In the genomic region with DNA sequence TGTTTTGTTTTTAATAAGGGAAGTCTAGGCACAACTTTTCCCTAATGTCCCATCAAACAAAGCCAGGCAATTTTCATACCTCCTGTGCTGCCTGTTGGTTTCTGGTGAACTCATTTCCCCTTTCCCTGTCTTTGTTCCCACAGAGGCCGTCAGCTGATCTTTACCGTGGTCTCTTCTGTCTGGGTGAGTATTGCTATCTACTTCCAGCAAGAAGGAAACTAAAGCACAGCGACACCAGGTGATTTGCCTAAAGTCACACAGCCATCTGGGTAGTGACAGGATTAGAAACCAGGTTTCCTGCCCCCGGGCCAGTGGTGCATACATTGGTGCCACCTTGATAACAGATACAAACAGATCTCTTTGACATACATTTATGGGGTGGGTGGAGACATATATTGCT, we compare ENCODE assay signal across 13 cellular contexts. TPM values are rescaled to one million over a fixed set of nuclear protein-coding genes. Genes with fewer than 3 reads are reported as not detected.
DNase-seq lines count a peak whose midpoint lies in the region; ATAC-seq, FAIRE-seq and TF ChIP-seq lines count a peak whose summit lies in the region.
"Had no signal": no experiment of that assay in that cellular context is flagged by ENCODE, and none has a peak within 500 bp of the region (broad histone marks: within the 10 kb centered on the region; RNA-seq: fewer than 3 reads in every experiment).

No MANE protein-coding gene starts in this region.

- H3K4me1 ChIP-seq in CD4-positive, alpha-beta memory T cell (ENCODE audit: insufficient read depth, low read length): peaks cover 64% of the 10 kb centered on the region
- peaks cover 47% of the 10 kb centered on the region for H3K4me1 ChIP-seq in endothelial cell of umbilical vein (ENCODE audit: control insufficient read depth, extremely low read depth, insufficient read depth, low read length)

- H3K9me3 ChIP-seq in CD4-positive, alpha-beta memory T cell (ENCODE audit: control insufficient read depth in 1 of 2, low read length in 2 of 2): no peaks in the 10 kb centered on the region
- H3K9me3 ChIP-seq in T-helper 17 cell (ENCODE audit: control insufficient read depth, low read length, poor library complexity, severe bottlenecking) (no peaks in the 10 kb centered on the region), endothelial cell of umbilical vein (replicated peaks; ENCODE audit: control insufficient read depth, insufficient read depth, low read length) (no peaks in the 10 kb centered on the region)
- H3K9me3 ChIP-seq: SJCRH30 had no signal

- no peaks in the 10 kb centered on the region for H3K36me3 ChIP-seq in CD4-positive, alpha-beta memory T cell (ENCODE audit: insufficient read depth, low read length)
- H3K36me3 ChIP-seq in endothelial cell of umbilical vein (ENCODE audit: control insufficient read depth in 2 of 2, extremely low read depth in 1 of 2, insufficient read depth in 2 of 2, low read length in 2 of 2): no peaks in the 10 kb centered on the region
- H3K36me3 ChIP-seq: SJCRH30 had no signal

- no peak for TF ChIP-seq CTCF in endothelial cell of umbilical vein (IDR thresholded peaks at IDR 0.05; ENCODE audit: extremely low read depth in 1 of 2, insufficient read depth in 1 of 2, low read depth in 1 of 2, low read length in 2 of 2)
- TF ChIP-seq CTCF in MCF 10A (IDR thresholded peaks at IDR 0.05; ENCODE audit: unreplicated experiment): no peak

- H4K20me1 ChIP-seq in endothelial cell of umbilical vein (replicated peaks; ENCODE audit: control insufficient read depth, extremely low read depth, insufficient read depth, low read length): no peaks in the 10 kb centered on the region

- no peak overlapping the region for H3K4me3 ChIP-seq in CD4-positive, alpha-beta memory T cell (ENCODE audit: low read length in 2 of 2)
- no peak overlapping the region for H3K4me3 ChIP-seq in endothelial cell of umbilical vein (replicated peaks in 1 of 3; ENCODE audit: insufficient read depth in 1 of 3, low read depth in 1 of 3, low read length in 3 of 3)
- H3K4me3 ChIP-seq: SJCRH30 had no signal

- dilution Hi-C loops in endothelial cell of umbilical vein (cut with MboI; ENCODE audit: extremely low pct_ligation_motif_present, low sequenced_read_pairs): no loop called here

- in situ Hi-C loops in G401 (cut with HindIII; ENCODE audit: low sequenced_read_pairs): no loop called here

- H3K27ac ChIP-seq in CD4-positive, alpha-beta memory T cell (ENCODE audit: low read depth, low read length): peak overlapping the region; percentile 76
- peak overlapping the region; percentile 96 for H3K27ac ChIP-seq in endothelial cell of umbilical vein (ENCODE audit: insufficient read depth, low read depth, low read length)
- H3K27ac ChIP-seq: epithelial cell of prostate, SJCRH30 had no signal

- BruUV-seq in endothelial cell of umbilical vein (replicated peaks; lab: Mats Ljungman, UMichigan) (no TSS peak), MCF 10A (replicated peaks; lab: Mats Ljungman, UMichigan) (no TSS peak)

- peak overlapping the region; percentile 4 for H3K4me2 ChIP-seq in endothelial cell of umbilical vein (ENCODE audit: insufficient read depth, low read length)

- DNase-seq in CD4-positive, alpha-beta memory T cell: peak; percentile 24 to 71 (median 31)
- DNase-seq in T-helper 17 cell (peak in 1 of 3 donors; percentile 40), endothelial cell of umbilical vein (ENCODE audit: low read depth, low spot score) (peak; percentile 82), NCI-H446 treated with DMSO at 0.1 percent for 48 hours (lab: John Stamatoyannopoulos, UW) (no peak), G401 (ENCODE audit: low spot score) (no peak), MCF 10A (ENCODE audit: unreplicated experiment) (no peak), NCI-H1105 treated with DMSO at 0.1 percent for 48 hours (lab: John Stamatoyannopoulos, UW) (no peak)
- DNase-seq: NCI-H1694, posterior cingulate gyrus, SJCRH30 had no signal

- no peaks in the 10 kb centered on the region for H3K36me3 Mint-ChIP-seq in CD4-positive, alpha-beta memory T cell
- H3K36me3 Mint-ChIP-seq in T-helper 17 cell (ENCODE audit: low read depth): no peaks in the 10 kb centered on the region
- H3K36me3 Mint-ChIP-seq in MCF 10A (ENCODE audit: insufficient read depth, unreplicated experiment): no peaks in the 10 kb centered on the region

- intact Hi-C loops in CD4-positive, alpha-beta memory T cell (cut with micrococcal nuclease): loop anchor here (5.0 kb wide), 2 partner anchors 35 to 315 kb away; partner anchors contain the start of genes KCTD20 and PXT1
- intact Hi-C loops in endothelial cell of umbilical vein (cut with micrococcal nuclease) (no loop called here), MCF 10A (cut with micrococcal nuclease) (no loop called here)

- ATAC-seq in GM18868 (IDR thresholded peaks at IDR 0.05; ENCODE audit: unreplicated experiment): peak; percentile 29
- ATAC-seq in T-helper 17 cell: peak; percentile 8

- H3K27me3 ChIP-seq in CD4-positive, alpha-beta memory T cell (ENCODE audit: insufficient read depth, low read length): no peaks in the 10 kb centered on the region
- H3K27me3 ChIP-seq in endothelial cell of umbilical vein (ENCODE audit: control insufficient read depth in 2 of 2, insufficient read depth in 2 of 2, low read length in 2 of 2): no peaks in the 10 kb centered on the region
- H3K27me3 ChIP-seq: SJCRH30 had no signal

- peaks cover 48 to 71% (median 60%) of the 10 kb centered on the region in 4 donors for H3K4me1 Mint-ChIP-seq in CD4-positive, alpha-beta memory T cell
- H3K4me1 Mint-ChIP-seq in T-helper 17 cell (peaks cover 44% of the 10 kb centered on the region), MCF 10A (ENCODE audit: insufficient read depth, unreplicated experiment) (peaks cover 11% of the 10 kb centered on the region)

- no peaks in the 10 kb centered on the region for H3K79me2 ChIP-seq in endothelial cell of umbilical vein (ENCODE audit: control insufficient read depth, insufficient read depth, low read length)

- H2AFZ ChIP-seq in endothelial cell of umbilical vein (ENCODE audit: low read depth, low read length): no peak overlapping the region

- peak; percentile 97 for FAIRE-seq in endothelial cell of umbilical vein (lab: Jason Lieb, UNC)
- FAIRE-seq: D721Med had no signal

- H3K27ac Mint-ChIP-seq in CD4-positive, alpha-beta memory T cell: peak overlapping the region; percentile 89 to 98 (median 97)
- H3K27ac Mint-ChIP-seq in T-helper 17 cell: peak overlapping the region; percentile 100
- H3K27ac Mint-ChIP-seq in MCF 10A (ENCODE audit: low read depth, unreplicated experiment): no peak overlapping the region

- H3K9me1 ChIP-seq in endothelial cell of umbilical vein (replicated peaks; ENCODE audit: control insufficient read depth, extremely low read depth, insufficient read depth, low read length): no peaks in the 10 kb centered on the region

- H3K27me3 Mint-ChIP-seq in CD4-positive, alpha-beta memory T cell: no peaks in the 10 kb centered on the region
- no peaks in the 10 kb centered on the region for H3K27me3 Mint-ChIP-seq in T-helper 17 cell
- no peaks in the 10 kb centered on the region for H3K27me3 Mint-ChIP-seq in MCF 10A (ENCODE audit: insufficient read depth, unreplicated experiment)

- H3K4me3 Mint-ChIP-seq in CD4-positive, alpha-beta memory T cell: peak overlapping the region; percentile 33 to 85 (median 52)
- H3K4me3 Mint-ChIP-seq in T-helper 17 cell: peak overlapping the region; percentile 83
- H3K4me3 Mint-ChIP-seq in MCF 10A (ENCODE audit: unreplicated experiment): no peak overlapping the region

- no peaks in the 10 kb centered on the region for H3K9me3 Mint-ChIP-seq in CD4-positive, alpha-beta memory T cell
- no peaks in the 10 kb centered on the region for H3K9me3 Mint-ChIP-seq in MCF 10A (ENCODE audit: unreplicated experiment)

- POLR2A ChIA-PET in CD4-positive, alpha-beta memory T cell (lab: Charles Lee; ENCODE audit: partially characterized antibody): no interaction called here
- POLR2A ChIA-PET in endothelial cell of umbilical vein (lab: Charles Lee): no interaction called here
- POLR2A ChIA-PET in MCF 10A (lab: Yijun Ruan, JAX): interaction anchor here (2.4 kb wide), 1 partner anchor 65 kb away, joined by 6 read pairs; no protein-coding TSS in a partner anchor

- H3K9ac ChIP-seq in endothelial cell of umbilical vein (replicated peaks; ENCODE audit: extremely low read depth, insufficient read depth, low read length): peak overlapping the region; percentile 62

- no peak for TF ChIP-seq POLR2A in endothelial cell of umbilical vein (IDR thresholded peaks at IDR 0.05; ENCODE audit: low read depth, low read length)

- CTCF ChIA-PET in CD4-positive, alpha-beta memory T cell (lab: Charles Lee; ENCODE audit: partially characterized antibody): interaction anchor here (2.4 to 16.6 kb wide), 7 partner anchors 8 to 416 kb away, joined by 12 to 230 read pairs (median 23); no protein-coding TSS in a partner anchor
- CTCF ChIA-PET in endothelial cell of umbilical vein (lab: Charles Lee) (interaction anchor here (1.1 to 2.8 kb wide), 3 partner anchors 12 to 142 kb away, joined by 4 to 11 read pairs (median 8); no protein-coding TSS in a partner anchor), MCF 10A (lab: Yijun Ruan, JAX) (interaction anchor here (0.6 to 0.7 kb wide), 2 partner anchors 66 to 293 kb away, joined by 3 to 4 read pairs; no protein-coding TSS in a partner anchor)

TF ChIP-seq in endothelial cell of umbilical vein, 7 proteins besides CTCF, POLR2A, EP300 and RAD21 (continues in another document):
- TF ChIP-seq MYC (IDR thresholded peaks at IDR 0.05; ENCODE audit: low read depth, low read length) (no peak), EZH2 (IDR thresholded peaks at IDR 0.05; ENCODE audit: borderline replicate concordance, low read depth, low read length, severe bottlenecking) (no peak), JUN (IDR thresholded peaks at IDR 0.05; ENCODE audit: borderline replicate concordance, insufficient read depth, insufficient read length, low read depth) (no peak), GATA2 (IDR thresholded peaks at IDR 0.05; ENCODE audit: insufficient read depth, insufficient read length, low read depth, low read length) (no peak), FOS (IDR thresholded peaks at IDR 0.05; ENCODE audit: borderline replicate concordance, insufficient read depth, low read length) (no peak), POLR2AphosphoS5 (IDR thresholded peaks at IDR 0.05; ENCODE audit: insufficient read depth, low read depth, low read length) (no peak)

RNA-seq across cellular contexts. Expression of gene RAB44, which starts 59.6 kb away (rescaled TPM):
- not detected for total RNA-seq in CD4-positive, alpha-beta memory T cell
- not detected for polyA plus RNA-seq in CD4-positive, alpha-beta memory T cell
- total RNA-seq in T-helper 17 cell (under 1 TPM; 0.21 to 0.77 TPM), endothelial cell of umbilical vein (0.11 TPM in 1 of 2 replicates, not detected in the other), MCF 10A (2022) (0.09 TPM in 1 of 2 replicates, not detected in the other)
- polyA plus RNA-seq in endothelial cell of umbilical vein: 0.03 TPM in 2 replicates
- polyA plus RNA-seq in endothelial cell of umbilical vein (2011; cell fraction: cytosol; rRNA removed): not detected in 2 replicates
- 0.09 and 0.21 TPM in 2 replicates for polyA plus RNA-seq in endothelial cell of umbilical vein (2011; cell fraction: nucleus; rRNA removed)
- 0.04 TPM in 1 of 2 replicates, not detected in the other for polyA plus RNA-seq in endothelial cell of umbilical vein (2012)
- polyA minus RNA-seq in endothelial cell of umbilical vein: not detected in 2 replicates
- not detected for polyA minus RNA-seq in endothelial cell of umbilical vein (2011; cell fraction: cytosol; rRNA and poly(A)+ RNA removed)
- not detected in 2 replicates for polyA minus RNA-seq in endothelial cell of umbilical vein (2011; cell fraction: nucleus; rRNA and poly(A)+ RNA removed)
- 0.06 TPM in 1 of 2 replicates, not detected in the other for total RNA-seq in G401 (2014; rRNA removed; shearing (Covaris generic))
- total RNA-seq: SJCRH30 had no signal

Comparison
In these comparisons a context has a peak if more than half of its experiments do, and no peak if none do; other contexts are left out.
1. DNase-seq: peak in CD4-positive, alpha-beta memory T cell (5 of 5) and endothelial cell of umbilical vein (single experiment); none in NCI-H446 treated with DMSO at 0.1 percent for 48 hours (single experiment), G401 (single experiment), MCF 10A (single experiment) and NCI-H1105 treated with DMSO at 0.1 percent for 48 hours (single experiment).